Comparison of ENCODE assay signal across 8 cellular contexts in the genomic region with DNA sequence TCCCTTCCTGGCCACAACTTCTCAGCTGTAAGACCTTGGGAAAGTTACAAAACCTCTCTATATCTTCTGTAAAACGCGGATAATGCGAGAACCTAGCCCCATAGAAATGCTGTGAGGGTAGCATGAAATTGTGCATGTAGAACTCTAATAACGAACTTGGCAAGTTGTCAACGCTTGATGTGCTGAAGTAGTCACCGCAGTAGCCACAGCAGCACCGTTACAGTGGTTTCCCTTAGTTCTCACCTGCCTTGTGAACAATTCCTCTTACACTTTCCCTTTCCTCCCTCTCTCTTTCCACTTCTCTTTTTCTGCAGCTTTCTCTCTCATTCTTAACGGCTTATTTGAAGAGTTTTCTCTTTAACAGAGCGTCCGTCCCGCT. TPM values are rescaled to one million over a fixed set of nuclear protein-coding genes. Genes with fewer than 3 reads are reported as not detected.
DNase-seq lines count a peak whose midpoint lies in the region; ATAC-seq and TF ChIP-seq lines count a peak whose summit lies in the region.

No MANE protein-coding gene starts in this region.

- WGBS in lower leg skin, 2 donors: 1 to 2% methylated on average over 11 of the region's 11 CpGs

- no peaks in the 10 kb centered on the region for H3K36me3 ChIP-seq in CD4-positive, alpha-beta memory T cell (ENCODE audit: insufficient read depth, low read length)

- POLR2A ChIA-PET in CD4-positive, alpha-beta memory T cell (lab: Charles Lee; ENCODE audit: partially characterized antibody): interaction anchor here (0.9 to 1.8 kb wide), 2 partner anchors 110 to 146 kb away, joined by 3 to 7 read pairs; no protein-coding TSS in a partner anchor

- ATAC-seq in GM19395 (IDR thresholded peaks at IDR 0.05; ENCODE audit: unreplicated experiment) (peak; percentile 65), HG03439 (IDR thresholded peaks at IDR 0.05; ENCODE audit: unreplicated experiment) (peak; percentile 53), omental fat pad (ENCODE audit: low FRiP score) (peak; percentile 19)

- H3K4me1 ChIP-seq in CD4-positive, alpha-beta memory T cell (ENCODE audit: insufficient read depth, low read length): peaks cover 47% of the 10 kb centered on the region

- CTCF ChIA-PET in CD4-positive, alpha-beta memory T cell (lab: Charles Lee; ENCODE audit: partially characterized antibody): interaction anchor here (1.3 to 1.8 kb wide), 5 partner anchors 27 to 237 kb away, joined by 3 to 8 read pairs (median 5); no protein-coding TSS in a partner anchor

- peaks cover 0 to 2% of the 10 kb centered on the region in 2 donors for H3K27me3 Mint-ChIP-seq in CD4-positive, alpha-beta memory T cell

- H3K27ac Mint-ChIP-seq in CD4-positive, alpha-beta memory T cell: peak overlapping the region; percentile 78 to 95 (median 93)

- peak overlapping the region; percentile 82 to 97 for H3K4me3 ChIP-seq in CD4-positive, alpha-beta memory T cell (ENCODE audit: low read length in 2 of 2)
- peak overlapping the region; percentile 91 for H3K4me3 ChIP-seq in epithelial cell of proximal tubule (ENCODE audit: low read depth, low read length)
- no peak overlapping the region for H3K4me3 ChIP-seq in lower leg skin (ENCODE audit: low read depth, poor library complexity, severe bottlenecking)

- peak overlapping the region; percentile 94 to 97 (median 96) for H3K4me3 Mint-ChIP-seq in CD4-positive, alpha-beta memory T cell

- TF ChIP-seq CTCF in epithelial cell of proximal tubule (conservative IDR thresholded peaks at IDR 0.05; ENCODE audit: low read depth, low read length) (no peak), omental fat pad (IDR thresholded peaks at IDR 0.05) (no peak), lower leg skin (IDR thresholded peaks at IDR 0.05) (no peak)

- H3K4me1 Mint-ChIP-seq in CD4-positive, alpha-beta memory T cell: peaks cover 35 to 59% (median 47%) of the 10 kb centered on the region in 4 donors

- intact Hi-C loops in CD4-positive, alpha-beta memory T cell (cut with micrococcal nuclease): loop anchor here (1.0 to 10.0 kb wide), 4 partner anchors 149 to 1122 kb away; partner anchors contain the start of gene RYBP
- intact Hi-C loops in lower leg skin (cut with DNase I; ENCODE audit: low total_unique reads): no loop called here

- peaks cover 0 to 3% (median 0%) of the 10 kb centered on the region in 8 donors for H3K9me3 Mint-ChIP-seq in CD4-positive, alpha-beta memory T cell

- no peak for TF ChIP-seq POLR2A in lower leg skin (IDR thresholded peaks at IDR 0.05)

- peak in 3 of 5 donors; percentile 53 to 73 (median 54) for DNase-seq in CD4-positive, alpha-beta memory T cell
- DNase-seq in T-helper 1 cell: peak in 4 of 5 donors; percentile 15 to 59 (median 26)
- no peak for DNase-seq in epithelial cell of proximal tubule (ENCODE audit: low read depth)
- no peak for DNase-seq in omental fat pad (ENCODE audit: low spot score)
- DNase-seq in lower leg skin (ENCODE audit: low spot score in 2 of 2): no peak
- no peak for DNase-seq in NCI-H2081 treated with DMSO at 0.1 percent for 48 hours (lab: John Stamatoyannopoulos, UW)

- no peaks in the 10 kb centered on the region for H3K27me3 ChIP-seq in CD4-positive, alpha-beta memory T cell (ENCODE audit: insufficient read depth, low read length)

- H3K36me3 Mint-ChIP-seq in CD4-positive, alpha-beta memory T cell: peaks cover 3 to 17% of the 10 kb centered on the region in 2 donors

- H3K9me3 ChIP-seq in CD4-positive, alpha-beta memory T cell (ENCODE audit: control insufficient read depth in 1 of 2, low read length in 2 of 2): no peaks in the 10 kb centered on the region

- H3K27ac ChIP-seq in CD4-positive, alpha-beta memory T cell (ENCODE audit: low read depth, low read length): peak overlapping the region; percentile 61

RNA-seq across cellular contexts. Expression of gene SHQ1, which starts 0.4 kb away (rescaled TPM):
- total RNA-seq in CD4-positive, alpha-beta memory T cell: 10 to 100 TPM; 28.7 to 31.2 TPM
- 10 to 100 TPM in 1 of 2 donors, 1 to 10 TPM in 1; 6.6 to 23.4 TPM for polyA plus RNA-seq in CD4-positive, alpha-beta memory T cell
- total RNA-seq in epithelial cell of proximal tubule: 15.2 and 17.3 TPM in 2 replicates
- total RNA-seq in omental fat pad: 10 to 100 TPM; 11.0 to 22.9 (median 16.7) TPM
- total RNA-seq in lower leg skin: 10 to 100 TPM in 2 of 4 donors, 1 to 10 TPM in 2; 9.7 to 17.2 (median 12.2) TPM

RNA-seq across cellular contexts. Expression of gene GXYLT2, which starts 39.2 kb away (rescaled TPM):
- not detected for total RNA-seq in CD4-positive, alpha-beta memory T cell
- polyA plus RNA-seq in CD4-positive, alpha-beta memory T cell: not detected
- total RNA-seq in epithelial cell of proximal tubule (1.6 and 2.8 TPM in 2 replicates), omental fat pad (10 to 100 TPM; 12.8 to 51.2 (median 13.8) TPM), lower leg skin (1 to 10 TPM in 3 of 4 donors, under 1 TPM in 1; 0.72 to 6.8 (median 2.3) TPM)

Comparison
In these comparisons a context has a peak if more than half of its experiments do, and no peak if none do; other contexts are left out.
1. DNase-seq: peak in CD4-positive, alpha-beta memory T cell (3 of 5) and T-helper 1 cell (4 of 5); none in epithelial cell of proximal tubule (single experiment), omental fat pad (single experiment), lower leg skin (0 of 2) and NCI-H2081 treated with DMSO at 0.1 percent for 48 hours (single experiment).
2. Peak in every context shown above with its lines, with median percentiles within 50 percentile points of each other: ATAC-seq.